In genomic region chr17:74770498-74771318, GRCh38 we compare ENCODE assay signal across 8 cellular contexts. TPM values are rescaled to one million over a fixed set of nuclear protein-coding genes. Genes with fewer than 3 reads are reported as not detected.
DNase-seq lines count a peak whose midpoint lies in the region; ATAC-seq, FAIRE-seq and TF ChIP-seq lines count a peak whose summit lies in the region.

No MANE protein-coding gene starts in this region.

- TF ChIP-seq CTCF in right lobe of liver (IDR thresholded peaks at IDR 0.05) = peak; percentile 75 to 93 (median 89)

- no peaks in the 10 kb centered on the region for H3K9me3 ChIP-seq in right lobe of liver

- intact Hi-C loops in right lobe of liver (cut with DNase I) = no loop called here

- ATAC-seq in right lobe of liver (peak; percentile 63 to 82 (median 76)), HG03097 (IDR thresholded peaks at IDR 0.05; ENCODE audit: low FRiP score, unreplicated experiment) (no peak), GM18907 (IDR thresholded peaks at IDR 0.05; ENCODE audit: unreplicated experiment) (no peak)

- WGBS in right lobe of liver (ENCODE audit: insufficient coverage, low coverage, low lambda C conversion rate, missing lambda C conversion rate) = 24% methylated on average over 8 of the region's 16 CpGs

- H3K36me3 ChIP-seq in right lobe of liver = peaks cover 0 to 35% (median 11%) of the 10 kb centered on the region in 4 donors

- no peak overlapping the region for H3K27ac ChIP-seq in caudate nucleus (ENCODE audit: low read depth, low read length)
- peak overlapping the region in 2 of 3 donors; percentile 44 to 79 for H3K27ac ChIP-seq in right lobe of liver

- DNase-seq in GM12892 (ENCODE audit: insufficient read length) (peak; percentile 74), NCI-H1694 treated with DMSO at 0.1 percent for 48 hours (lab: John Stamatoyannopoulos, UW) (peak; percentile 22), caudate nucleus (lab: John Stamatoyannopoulos, UW) (peak in 36 of 61 donors; percentile 12 to 88 (median 32)), right lobe of liver (peak; percentile 81 to 88 (median 87))
- peak; percentile 67 for DNase-seq in activated CD4-positive, CD25-positive, alpha-beta regulatory T cell treated with anti-CD3 and anti-CD28 coated beads, Interleukin-2, amount 50 U/mL, for 72 hours
- peak; percentile 47 to 52 for DNase-seq in stimulated activated CD8-positive, alpha-beta memory T cell treated with anti-CD3 and anti-CD28 coated beads, Interleukin-15, amount 100 ng/mL, for 4 hours (ENCODE audit: low read depth in 2 of 2)

- TF ChIP-seq POLR2A in GM12892 (IDR thresholded peaks at IDR 0.05; ENCODE audit: low read depth, low read length) = peak; percentile 34; the same call in 1 of the 2 replicates
- TF ChIP-seq POLR2A in right lobe of liver (IDR thresholded peaks at IDR 0.05) = no peak

- H3K4me3 ChIP-seq in right lobe of liver = no peak overlapping the region

- H3K27me3 ChIP-seq in right lobe of liver = no peaks in the 10 kb centered on the region

- FAIRE-seq in GM12892 (lab: Jason Lieb, UNC) = peak; percentile 76

- peaks cover 0 to 71% (median 33%) of the 10 kb centered on the region in 4 donors for H3K4me1 ChIP-seq in right lobe of liver

RNA-seq across cellular contexts. Expression of gene NAT9, which starts 5.4 kb away (rescaled TPM):
- 36.4 TPM for polyA plus RNA-seq in GM12892 (2012; ENCODE audit: missing spikeins)
- 10 to 100 TPM in 5 of 6 experiments, 1 to 10 TPM in 1; 10.0 to 23.0 (median 16.3) TPM for total RNA-seq in right lobe of liver

RNA-seq across cellular contexts. Expression of gene NHERF1, which starts 22.3 kb away (rescaled TPM):
- 26.2 TPM for polyA plus RNA-seq in GM12892 (2012; ENCODE audit: missing spikeins)
- total RNA-seq in right lobe of liver = 100 to 1,000 TPM; 105 to 218 (median 161) TPM

RNA-seq across cellular contexts. Expression of gene RAB37, which starts 33.7 kb away (rescaled TPM):
- 10.3 TPM for polyA plus RNA-seq in GM12892 (2012; ENCODE audit: missing spikeins)
- total RNA-seq in right lobe of liver = 10 to 100 TPM in 3 of 6 experiments, 1 to 10 TPM in 3; 5.0 to 14.4 (median 9.0) TPM

RNA-seq across cellular contexts. Expression of gene CD300LF, which starts 58.0 kb away (rescaled TPM):
- polyA plus RNA-seq in GM12892 (2012; ENCODE audit: missing spikeins) = not detected
- 1 to 10 TPM in 2 of 6 experiments, under 1 TPM in 3, not detected in 1; 0.44 to 2.6 (median 0.74) TPM for total RNA-seq in right lobe of liver

Comparison
In these comparisons a context has a peak if more than half of its experiments do, and no peak if none do; other contexts are left out.
1. DNase-seq: peak in every context shown above with its lines; median percentile 87 in right lobe of liver; 74 in GM12892; 67 in activated CD4-positive, CD25-positive, alpha-beta regulatory T cell treated with anti-CD3 and anti-CD28 coated beads, Interleukin-2, amount 50 U/mL, for 72 hours; 50 in stimulated activated CD8-positive, alpha-beta memory T cell treated with anti-CD3 and anti-CD28 coated beads, Interleukin-15, amount 100 ng/mL, for 4 hours; 32 in caudate nucleus; 22 in NCI-H1694 treated with DMSO at 0.1 percent for 48 hours.
2. ATAC-seq: peak in right lobe of liver (4 of 4); none in HG03097 (single experiment) and GM18907 (single experiment).